In genomic region chr10:132396495-132397035, GRCh38 we compare ENCODE assay signal across 1 cellular context.
TF ChIP-seq lines count a peak whose summit lies in the region.

No MANE protein-coding gene starts in this region.

TF ChIP-seq in GM23338, 12 proteins besides CTCF, POLR2A, EP300 and RAD21 (continued from another document):
- TF ChIP-seq ZNF462 (CRISPR knock-in tag; IDR thresholded peaks at IDR 0.05) (no peak), EZH2 (IDR thresholded peaks at IDR 0.05; ENCODE audit: low read depth, unreplicated experiment) (no peak), CREB1 (CRISPR knock-in tag; IDR thresholded peaks at IDR 0.05; ENCODE audit: low read depth) (no peak), EZH2phosphoT487 (IDR thresholded peaks at IDR 0.05; ENCODE audit: unreplicated experiment) (no peak), ZNF331 (CRISPR knock-in tag; IDR thresholded peaks at IDR 0.05; ENCODE audit: low read depth) (no peak), POLR2AphosphoS5 (IDR thresholded peaks at IDR 0.05; ENCODE audit: low read depth) (no peak), ZNF114 (CRISPR knock-in tag; IDR thresholded peaks at IDR 0.05) (no peak), NANOG (IDR thresholded peaks at IDR 0.05; ENCODE audit: borderline replicate concordance) (no peak)
